In genomic region chrX:52896855-52897709, GRCh38 we compare ENCODE assay signal across 8 cellular contexts. TPM values are rescaled to one million over a fixed set of nuclear protein-coding genes. Genes with fewer than 3 reads are reported as not detected.
DNase-seq lines count a peak whose midpoint lies in the region; ATAC-seq and TF ChIP-seq lines count a peak whose summit lies in the region.
"Not testable (repeated sequence)": the region's sequence is repeated elsewhere in the genome, so short reads cannot be mapped to it uniquely, and the experiment has no call there.

A gene with protein sequence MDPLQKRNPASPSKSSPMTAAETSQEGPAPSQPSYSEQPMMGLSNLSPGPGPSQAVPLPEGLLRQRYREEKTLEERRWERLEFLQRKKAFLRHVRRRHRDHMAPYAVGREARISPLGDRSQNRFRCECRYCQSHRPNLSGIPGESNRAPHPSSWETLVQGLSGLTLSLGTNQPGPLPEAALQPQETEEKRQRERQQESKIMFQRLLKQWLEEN (plus strand): TSS chrX:52897330. CDS start chrX:52907226, 9,896 bp downstream.

- not testable (repeated sequence) for H3K36me3 Mint-ChIP-seq in activated naive CD4-positive, alpha-beta T cell treated with anti-CD3 and anti-CD28 coated beads, Interleukin-2, amount 50 U/mL, for 72 hours

- not testable (repeated sequence) for H3K27ac ChIP-seq in cardiac muscle cell

- not testable (repeated sequence) for H3K27me3 ChIP-seq in MG63, cardiac muscle cell

- not testable (repeated sequence) for TF ChIP-seq CTCF in cardiac muscle cell (IDR thresholded peaks at IDR 0.05; ENCODE audit: low read depth, low read length)

- ATAC-seq in GM18517 (IDR thresholded peaks at IDR 0.05; ENCODE audit: unreplicated experiment) (peak; percentile 84), GM21528 (IDR thresholded peaks at IDR 0.05; ENCODE audit: low FRiP score, unreplicated experiment) (peak; percentile 84), HG03045 (IDR thresholded peaks at IDR 0.05; ENCODE audit: unreplicated experiment) (peak; percentile 87)
- peak; percentile 88 to 90 for ATAC-seq in activated naive CD4-positive, alpha-beta T cell treated with anti-CD3 and anti-CD28 coated beads, Interleukin-2, amount 50 U/mL, for 72 hours

- DNase-seq in MG63; activated naive CD4-positive, alpha-beta T cell treated with anti-CD3 and anti-CD28 coated beads, Interleukin-2, amount 50 U/mL, for 72 hours (ENCODE audit: low spot score in 2 of 2); cardiac muscle cell (ENCODE audit: low read depth in 1 of 2, low spot score in 1 of 2); occipital lobe (lab: John Stamatoyannopoulos, UW); ureter (ENCODE audit: low spot score): not testable (repeated sequence)

- not testable (repeated sequence) for H3K36me3 ChIP-seq in MG63, cardiac muscle cell

- H3K9me3 Mint-ChIP-seq in activated naive CD4-positive, alpha-beta T cell treated with anti-CD3 and anti-CD28 coated beads, Interleukin-2, amount 50 U/mL, for 72 hours = not testable (repeated sequence)

- not testable (repeated sequence) for H3K9me3 ChIP-seq in MG63; cardiac muscle cell (ENCODE audit: low read depth)

- H3K27ac Mint-ChIP-seq in activated naive CD4-positive, alpha-beta T cell treated with anti-CD3 and anti-CD28 coated beads, Interleukin-2, amount 50 U/mL, for 72 hours = not testable (repeated sequence)

- not testable (repeated sequence) for H3K4me3 ChIP-seq in MG63, cardiac muscle cell

- H3K4me1 ChIP-seq in cardiac muscle cell (ENCODE audit: low read depth) = not testable (repeated sequence)

RNA-seq across cellular contexts. Expression of the gene that starts here (rescaled TPM):
- total RNA-seq in MG63 (2014; rRNA removed; shearing (Covaris generic); ENCODE audit: low replicate concordance) = 4.6 and 24.9 TPM in 2 replicates
- total RNA-seq in activated naive CD4-positive, alpha-beta T cell treated with anti-CD3 and anti-CD28 coated beads, Interleukin-2, amount 50 U/mL, for 72 hours = 10 to 100 TPM; 19.2 to 23.3 TPM
- 28.5 and 32.9 TPM in 2 replicates for total RNA-seq in cardiac muscle cell
- 32.9 and 35.4 TPM in 2 replicates for polyA plus RNA-seq in cardiac muscle cell
- 10.6 TPM for total RNA-seq in occipital lobe
- total RNA-seq in ureter = 34.3 TPM
